Comparison of ENCODE assay signal across 10 cellular contexts in the genomic region with DNA sequence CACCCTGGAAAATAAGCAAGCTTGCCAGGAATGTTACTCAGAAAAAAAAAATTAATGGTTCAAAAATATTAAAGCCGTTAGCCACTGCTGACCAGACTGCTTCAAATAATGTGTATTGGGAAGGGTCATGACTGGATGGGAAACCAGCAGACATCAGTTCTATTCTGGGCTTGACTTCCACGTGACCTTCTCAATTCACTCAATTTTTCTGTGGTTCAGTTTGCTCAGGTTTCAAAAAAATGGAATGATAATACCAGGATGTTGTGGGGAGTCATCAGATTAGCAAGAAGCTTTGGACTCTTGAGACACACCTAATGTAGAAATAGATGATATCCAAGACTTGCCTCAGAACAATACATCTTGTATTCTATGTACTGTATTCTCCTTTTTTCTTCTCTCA.
A peak's percentile ranks its signal among the peaks of the same experiment; 100 is the strongest.
DNase-seq lines count a peak whose midpoint lies in the region; ATAC-seq and TF ChIP-seq lines count a peak whose summit lies in the region.
"Had no signal": no experiment of that assay in that cellular context is flagged by ENCODE, and none has a peak within 500 bp of the region (broad histone marks: within the 10 kb centered on the region; RNA-seq: fewer than 3 reads in every experiment).

No MANE protein-coding gene starts in this region.

- no peak for TF ChIP-seq CTCF in fibroblast of pulmonary artery (IDR thresholded peaks at IDR 0.05; ENCODE audit: low read length, missing control alignments)

- H3K4me3 ChIP-seq in fibroblast of pulmonary artery (replicated peaks; ENCODE audit: low read depth, low read length) (no peak overlapping the region), HAP-1 (no peak overlapping the region)
- H3K4me3 ChIP-seq: stomach had no signal

- no peaks in the 10 kb centered on the region for H3K27me3 ChIP-seq in HAP-1 (ENCODE audit: low read depth)
- H3K27me3 ChIP-seq: neutrophil, stomach had no signal

- DNase-seq in HPDE6-E6E7 (ENCODE audit: extremely low spot score): peak; percentile 12
- DNase-seq in fibroblast of pulmonary artery (ENCODE audit: low read depth): peak; percentile 32
- peak; percentile 73 for DNase-seq in stromal cell of bone marrow (ENCODE audit: low read depth)
- DNase-seq in HAP-1 (ENCODE audit: low spot score in 2 of 2): no peak
- DNase-seq in G401 (ENCODE audit: low spot score): no peak
- DNase-seq in NCI-H774 (lab: John Stamatoyannopoulos, UW): no peak
- DNase-seq: activated CD4-positive, CD25-positive, alpha-beta regulatory T cell treated with anti-CD3 and anti-CD28 coated beads, Interleukin-2, amount 50 U/mL, for 72 hours had no signal

- H3K9me3 ChIP-seq in HAP-1: no peaks in the 10 kb centered on the region
- H3K9me3 ChIP-seq: neutrophil, stomach had no signal

- H3K4me1 ChIP-seq in HAP-1: no peaks in the 10 kb centered on the region

- ATAC-seq in SK-N-SH treated with all-trans-retinoic acid at 6 μM for 48 hours: peak; percentile 82

- H3K36me3 ChIP-seq in HAP-1 (replicated peaks): no peaks in the 10 kb centered on the region
- H3K36me3 ChIP-seq: neutrophil, stomach had no signal

- in situ Hi-C loops in HAP-1 (cut with MboI; ENCODE audit: low sequenced_read_pairs): no loop called here
- in situ Hi-C loops in G401 (cut with HindIII; ENCODE audit: low sequenced_read_pairs): no loop called here

TF ChIP-seq in SK-N-SH treated with all-trans-retinoic acid at 6 μM for 48 hours, 23 proteins besides CTCF, POLR2A, EP300 and RAD21:
- no peak for TF ChIP-seq PPARA (CRISPR knock-in tag; IDR thresholded peaks at IDR 0.05; ENCODE audit: borderline replicate concordance)
- TF ChIP-seq OSR1 (CRISPR knock-in tag; IDR thresholded peaks at IDR 0.05): no peak
- no peak for TF ChIP-seq ESRRG (CRISPR knock-in tag; IDR thresholded peaks at IDR 0.05)
- TF ChIP-seq ZNF8 (CRISPR knock-in tag; IDR thresholded peaks at IDR 0.05): no peak
- TF ChIP-seq, protein P1, sequence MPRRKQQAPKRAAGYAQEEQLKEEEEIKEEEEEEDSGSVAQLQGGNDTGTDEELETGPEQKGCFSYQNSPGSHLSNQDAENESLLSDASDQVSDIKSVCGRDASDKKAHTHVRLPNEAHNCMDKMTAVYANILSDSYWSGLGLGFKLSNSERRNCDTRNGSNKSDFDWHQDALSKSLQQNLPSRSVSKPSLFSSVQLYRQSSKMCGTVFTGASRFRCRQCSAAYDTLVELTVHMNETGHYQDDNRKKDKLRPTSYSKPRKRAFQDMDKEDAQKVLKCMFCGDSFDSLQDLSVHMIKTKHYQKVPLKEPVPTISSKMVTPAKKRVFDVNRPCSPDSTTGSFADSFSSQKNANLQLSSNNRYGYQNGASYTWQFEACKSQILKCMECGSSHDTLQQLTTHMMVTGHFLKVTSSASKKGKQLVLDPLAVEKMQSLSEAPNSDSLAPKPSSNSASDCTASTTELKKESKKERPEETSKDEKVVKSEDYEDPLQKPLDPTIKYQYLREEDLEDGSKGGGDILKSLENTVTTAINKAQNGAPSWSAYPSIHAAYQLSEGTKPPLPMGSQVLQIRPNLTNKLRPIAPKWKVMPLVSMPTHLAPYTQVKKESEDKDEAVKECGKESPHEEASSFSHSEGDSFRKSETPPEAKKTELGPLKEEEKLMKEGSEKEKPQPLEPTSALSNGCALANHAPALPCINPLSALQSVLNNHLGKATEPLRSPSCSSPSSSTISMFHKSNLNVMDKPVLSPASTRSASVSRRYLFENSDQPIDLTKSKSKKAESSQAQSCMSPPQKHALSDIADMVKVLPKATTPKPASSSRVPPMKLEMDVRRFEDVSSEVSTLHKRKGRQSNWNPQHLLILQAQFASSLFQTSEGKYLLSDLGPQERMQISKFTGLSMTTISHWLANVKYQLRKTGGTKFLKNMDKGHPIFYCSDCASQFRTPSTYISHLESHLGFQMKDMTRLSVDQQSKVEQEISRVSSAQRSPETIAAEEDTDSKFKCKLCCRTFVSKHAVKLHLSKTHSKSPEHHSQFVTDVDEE (CRISPR knock-in tag; IDR thresholded peaks at IDR 0.05): no peak
- no peak for TF ChIP-seq ARNTL (CRISPR knock-in tag; IDR thresholded peaks at IDR 0.05; ENCODE audit: borderline replicate concordance, low read depth)
- TF ChIP-seq, protein P2, sequence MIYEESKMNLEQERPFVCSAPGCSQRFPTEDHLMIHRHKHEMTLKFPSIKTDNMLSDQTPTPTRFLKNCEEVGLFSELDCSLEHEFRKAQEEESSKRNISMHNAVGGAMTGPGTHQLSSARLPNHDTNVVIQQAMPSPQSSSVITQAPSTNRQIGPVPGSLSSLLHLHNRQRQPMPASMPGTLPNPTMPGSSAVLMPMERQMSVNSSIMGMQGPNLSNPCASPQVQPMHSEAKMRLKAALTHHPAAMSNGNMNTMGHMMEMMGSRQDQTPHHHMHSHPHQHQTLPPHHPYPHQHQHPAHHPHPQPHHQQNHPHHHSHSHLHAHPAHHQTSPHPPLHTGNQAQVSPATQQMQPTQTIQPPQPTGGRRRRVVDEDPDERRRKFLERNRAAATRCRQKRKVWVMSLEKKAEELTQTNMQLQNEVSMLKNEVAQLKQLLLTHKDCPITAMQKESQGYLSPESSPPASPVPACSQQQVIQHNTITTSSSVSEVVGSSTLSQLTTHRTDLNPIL (CRISPR knock-in tag; IDR thresholded peaks at IDR 0.05; ENCODE audit: low read depth): no peak
- no peak for TF ChIP-seq ZNF70 (CRISPR knock-in tag; IDR thresholded peaks at IDR 0.05)
- no peak for TF ChIP-seq ISL1 (CRISPR knock-in tag; IDR thresholded peaks at IDR 0.05)
- no peak for TF ChIP-seq CSRNP3 (CRISPR knock-in tag; IDR thresholded peaks at IDR 0.05)
- TF ChIP-seq BACH2 (CRISPR knock-in tag; IDR thresholded peaks at IDR 0.05; ENCODE audit: borderline replicate concordance): no peak
- no peak for TF ChIP-seq TCF4 (CRISPR knock-in tag; IDR thresholded peaks at IDR 0.05; ENCODE audit: borderline replicate concordance)
- TF ChIP-seq CSDC2 (CRISPR knock-in tag; IDR thresholded peaks at IDR 0.05): no peak
- no peak for TF ChIP-seq ZC3H10 (CRISPR knock-in tag; IDR thresholded peaks at IDR 0.05)
- no peak for TF ChIP-seq ZFP3 (CRISPR knock-in tag; IDR thresholded peaks at IDR 0.05)
- no peak for TF ChIP-seq RARB (CRISPR knock-in tag; IDR thresholded peaks at IDR 0.05)

Comparison
In these comparisons a context has a peak if more than half of its experiments do, and no peak if none do; other contexts are left out.
1. DNase-seq: peak in HPDE6-E6E7 (single experiment), fibroblast of pulmonary artery (single experiment) and stromal cell of bone marrow (single experiment); none in HAP-1 (0 of 2), G401 (single experiment) and NCI-H774 (single experiment).